9 cellular contexts compared by ENCODE assay signal in the genomic region with DNA sequence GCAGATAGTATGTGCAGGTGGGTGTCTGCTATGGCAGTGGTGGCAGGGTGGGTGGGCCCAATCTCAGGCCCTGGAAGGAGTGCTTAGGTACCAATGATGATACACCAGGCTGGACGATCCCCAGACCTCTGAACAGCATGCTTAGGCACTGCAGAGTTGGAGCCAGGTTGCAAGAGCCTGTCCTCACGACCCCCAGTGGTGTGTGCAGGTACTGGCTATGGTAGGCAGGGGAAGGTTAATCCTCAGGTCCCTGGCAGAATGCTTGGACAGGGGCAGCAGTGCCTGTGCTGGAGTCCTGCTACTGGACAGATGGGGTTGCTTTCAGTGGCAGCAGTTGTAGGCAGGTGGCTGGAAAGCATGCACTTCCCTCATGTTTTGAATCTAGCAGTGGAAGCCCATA.
DNase-seq lines count a peak whose midpoint lies in the region; ATAC-seq and TF ChIP-seq lines count a peak whose summit lies in the region.
"Had no signal": no experiment of that assay in that cellular context is flagged by ENCODE, and none has a peak within 500 bp of the region (broad histone marks: within the 10 kb centered on the region; RNA-seq: fewer than 3 reads in every experiment).

No MANE protein-coding gene starts in this region.

- ATAC-seq in GM18498 (IDR thresholded peaks at IDR 0.05; ENCODE audit: unreplicated experiment) (peak; percentile 65), lung (ENCODE audit: insufficient read depth, low FRiP score) (peak; percentile 19)

- H3K4me3 ChIP-seq in H7 (ENCODE audit: insufficient read depth, low read depth, low read length) (no peak overlapping the region), lung (no peak overlapping the region)

- peaks cover 14% of the 10 kb centered on the region for H3K9me3 Mint-ChIP-seq in activated T-helper 2 cell treated with anti-CD3 and anti-CD28 coated beads, Interferon-gamma antibody, Interleukin-2, Interleukin-4, amounts not matched to agents 10 μg/mL and 5 μg/mL and 100 μg/mL, durations not matched to agents 14 hours and 24 hours and 36 hours

- no peak overlapping the region for H3K4me3 Mint-ChIP-seq in activated T-helper 2 cell treated with anti-CD3 and anti-CD28 coated beads, Interferon-gamma antibody, Interleukin-2, Interleukin-4, amounts not matched to agents 10 μg/mL and 5 μg/mL and 100 μg/mL, durations not matched to agents 14 hours and 24 hours and 36 hours (ENCODE audit: low read depth)
- H3K4me3 Mint-ChIP-seq: IgD-negative memory B cell had no signal

- no peaks in the 10 kb centered on the region for H3K27me3 ChIP-seq in H7 (ENCODE audit: control insufficient read depth, insufficient read depth, low read length)
- H3K27me3 ChIP-seq in lung (ENCODE audit: control insufficient read depth, insufficient read depth): no peaks in the 10 kb centered on the region

- H3K27ac ChIP-seq in lung (ENCODE audit: low read depth in 1 of 2, low read length in 1 of 2): no peak overlapping the region

- intact Hi-C loops in activated T-helper 2 cell treated with anti-CD3 and anti-CD28 coated beads, Interferon-gamma antibody, Interleukin-2, Interleukin-4, amounts not matched to agents 10 μg/mL and 5 μg/mL and 100 μg/mL, durations not matched to agents 14 hours and 24 hours and 36 hours (cut with micrococcal nuclease): no loop called here

- 45 to 58% methylated on average over 2 of the region's 2 CpGs for WGBS in lung, 2 donors

- H3K4me1 Mint-ChIP-seq in activated T-helper 2 cell treated with anti-CD3 and anti-CD28 coated beads, Interferon-gamma antibody, Interleukin-2, Interleukin-4, amounts not matched to agents 10 μg/mL and 5 μg/mL and 100 μg/mL, durations not matched to agents 14 hours and 24 hours and 36 hours (ENCODE audit: low read depth): peaks cover 4% of the 10 kb centered on the region
- H3K4me1 Mint-ChIP-seq: IgD-negative memory B cell had no signal

- H3K36me3 ChIP-seq in H7 (replicated peaks; ENCODE audit: control insufficient read depth, insufficient read depth, low read length): no peaks in the 10 kb centered on the region
- H3K36me3 ChIP-seq in lung (ENCODE audit: control insufficient read depth in 2 of 2, insufficient read depth in 2 of 2, low read length in 2 of 2): no peaks in the 10 kb centered on the region

- no peaks in the 10 kb centered on the region for H3K4me1 ChIP-seq in lung (ENCODE audit: control insufficient read depth in 2 of 2, insufficient read depth in 2 of 2, low read length in 2 of 2)

- H3K27me3 Mint-ChIP-seq in activated T-helper 2 cell treated with anti-CD3 and anti-CD28 coated beads, Interferon-gamma antibody, Interleukin-2, Interleukin-4, amounts not matched to agents 10 μg/mL and 5 μg/mL and 100 μg/mL, durations not matched to agents 14 hours and 24 hours and 36 hours (ENCODE audit: low read depth): peaks cover 10% of the 10 kb centered on the region

- H3K36me3 Mint-ChIP-seq in activated T-helper 2 cell treated with anti-CD3 and anti-CD28 coated beads, Interferon-gamma antibody, Interleukin-2, Interleukin-4, amounts not matched to agents 10 μg/mL and 5 μg/mL and 100 μg/mL, durations not matched to agents 14 hours and 24 hours and 36 hours (ENCODE audit: low read depth): no peaks in the 10 kb centered on the region
- H3K36me3 Mint-ChIP-seq: IgD-negative memory B cell had no signal

- no peak overlapping the region for H3K27ac Mint-ChIP-seq in activated T-helper 2 cell treated with anti-CD3 and anti-CD28 coated beads, Interferon-gamma antibody, Interleukin-2, Interleukin-4, amounts not matched to agents 10 μg/mL and 5 μg/mL and 100 μg/mL, durations not matched to agents 14 hours and 24 hours and 36 hours
- H3K27ac Mint-ChIP-seq: IgD-negative memory B cell had no signal

- H3K9me3 ChIP-seq in lung (ENCODE audit: control insufficient read depth in 2 of 2, insufficient read depth in 1 of 2, low read length in 1 of 2): no peaks in the 10 kb centered on the region

- DNase-seq in H7 (peak; percentile 9), SK-N-DZ (ENCODE audit: low spot score) (peak; percentile 25), lung (ENCODE audit: low spot score) (no peak), NCI-H526 treated with DMSO at 0.1 percent for 48 hours (lab: John Stamatoyannopoulos, UW) (no peak), cerebellar cortex (ENCODE audit: low spot score) (no peak)
- no peak for DNase-seq in activated T-helper 2 cell treated with anti-CD3 and anti-CD28 coated beads, Interferon-gamma antibody, Interleukin-2, Interleukin-4, amounts not matched to agents 10 μg/mL and 5 μg/mL and 100 μg/mL, durations not matched to agents 14 hours and 24 hours and 36 hours (ENCODE audit: low spot score)
- DNase-seq: substantia nigra had no signal

- no peak for TF ChIP-seq CTCF in lung (IDR thresholded peaks at IDR 0.05; ENCODE audit: control extremely low read depth, extremely low read depth)

Comparison
In these comparisons a context has a peak if more than half of its experiments do, and no peak if none do; other contexts are left out.
1. DNase-seq: peak in H7 (single experiment) and SK-N-DZ (single experiment); none in lung (single experiment), NCI-H526 treated with DMSO at 0.1 percent for 48 hours (single experiment), activated T-helper 2 cell treated with anti-CD3 and anti-CD28 coated beads, Interferon-gamma antibody, Interleukin-2, Interleukin-4, amounts not matched to agents 10 μg/mL and 5 μg/mL and 100 μg/mL, durations not matched to agents 14 hours and 24 hours and 36 hours (single experiment) and cerebellar cortex (single experiment).